1 cellular context compared by ENCODE assay signal in the genomic region with DNA sequence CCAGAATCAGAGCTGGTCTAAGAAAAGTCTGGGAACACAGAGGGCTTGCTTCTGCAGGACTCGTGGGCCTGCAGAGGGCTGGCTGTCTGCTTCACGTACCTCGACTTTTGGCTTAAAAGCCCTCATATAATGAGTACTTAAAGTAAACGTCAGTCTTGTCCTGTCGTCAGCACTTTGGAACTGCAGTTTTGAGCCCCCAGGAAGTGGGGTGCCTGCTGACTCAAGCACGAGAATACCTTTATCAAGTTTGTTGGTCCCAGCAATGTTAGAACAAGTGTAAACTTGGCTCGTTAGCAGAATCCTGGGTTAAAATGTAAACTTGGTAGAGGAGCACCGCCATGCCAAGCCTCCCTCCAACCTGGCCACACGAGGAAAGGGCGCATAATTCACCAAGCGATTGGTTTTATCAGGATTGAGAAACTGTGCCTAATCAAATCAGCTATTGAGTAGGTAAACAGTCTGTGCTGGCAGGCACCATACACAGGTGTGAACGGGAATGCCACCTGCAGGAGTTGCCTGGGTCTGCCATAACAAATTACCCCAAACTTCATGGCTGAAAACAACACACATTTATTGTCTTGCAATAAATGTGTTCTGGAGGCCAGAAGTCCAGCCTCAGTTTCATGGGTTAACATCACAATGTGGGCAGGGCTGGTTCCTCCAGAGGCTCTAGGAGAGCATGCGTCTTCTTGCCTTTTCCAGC.
TF ChIP-seq lines count a peak whose summit lies in the region.

No MANE protein-coding gene starts in this region.

TF ChIP-seq in IMR-90, 13 proteins besides CTCF, POLR2A, EP300 and RAD21:
- TF ChIP-seq RCOR1 (IDR thresholded peaks at IDR 0.05; ENCODE audit: insufficient replicate concordance, low read length) (no peak), FOS (IDR thresholded peaks at IDR 0.05; ENCODE audit: low read depth, low read length) (no peak), RFX5 (IDR thresholded peaks at IDR 0.05; ENCODE audit: low read depth, low read length) (no peak), CHD1 (IDR thresholded peaks at IDR 0.05; ENCODE audit: low read depth, low read length) (no peak), ELK1 (IDR thresholded peaks at IDR 0.05; ENCODE audit: borderline replicate concordance, low read depth, low read length) (no peak), SMC3 (IDR thresholded peaks at IDR 0.05; ENCODE audit: low read depth, low read length) (no peak), BHLHE40 (IDR thresholded peaks at IDR 0.05; ENCODE audit: low read depth, low read length) (no peak), MAFK (IDR thresholded peaks at IDR 0.05; ENCODE audit: low read depth, low read length) (no peak), MAZ (IDR thresholded peaks at IDR 0.05; ENCODE audit: borderline replicate concordance, low read depth, low read length) (no peak), CEBPB (IDR thresholded peaks at IDR 0.05; ENCODE audit: low read depth, low read length) (no peak), MXI1 (IDR thresholded peaks at IDR 0.05; ENCODE audit: borderline replicate concordance, low read depth, low read length) (no peak), NFE2L2 (IDR thresholded peaks at IDR 0.05; ENCODE audit: low read depth, low read length) (no peak)
- TF ChIP-seq, protein P1, sequence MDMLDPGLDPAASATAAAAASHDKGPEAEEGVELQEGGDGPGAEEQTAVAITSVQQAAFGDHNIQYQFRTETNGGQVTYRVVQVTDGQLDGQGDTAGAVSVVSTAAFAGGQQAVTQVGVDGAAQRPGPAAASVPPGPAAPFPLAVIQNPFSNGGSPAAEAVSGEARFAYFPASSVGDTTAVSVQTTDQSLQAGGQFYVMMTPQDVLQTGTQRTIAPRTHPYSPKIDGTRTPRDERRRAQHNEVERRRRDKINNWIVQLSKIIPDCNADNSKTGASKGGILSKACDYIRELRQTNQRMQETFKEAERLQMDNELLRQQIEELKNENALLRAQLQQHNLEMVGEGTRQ (IDR thresholded peaks at IDR 0.05; ENCODE audit: low read depth, low read length) = no peak
